Comparison of ENCODE assay signal across 8 cellular contexts in genomic region chr12:69154585-69155363, GRCh38.
DNase-seq lines count a peak whose midpoint lies in the region; ATAC-seq, FAIRE-seq and TF ChIP-seq lines count a peak whose summit lies in the region.

No MANE protein-coding gene starts in this region.

- intact Hi-C loops in CD4-positive, alpha-beta memory T cell (cut with micrococcal nuclease): loop anchor here (1.0 kb wide), 3 partner anchors 100 to 485 kb away; no protein-coding TSS in a partner anchor

- ATAC-seq in GM21529 (IDR thresholded peaks at IDR 0.05; ENCODE audit: unreplicated experiment) (peak; percentile 48), T-helper 17 cell (peak; percentile 66), GM19397 (IDR thresholded peaks at IDR 0.05; ENCODE audit: unreplicated experiment) (no peak)

- H3K27ac Mint-ChIP-seq in CD4-positive, alpha-beta memory T cell: peak overlapping the region in 3 of 7 donors; percentile 6 to 33 (median 19)
- H3K27ac Mint-ChIP-seq in T-helper 17 cell: no peak overlapping the region

- DNase-seq in CD4-positive, alpha-beta memory T cell: peak; percentile 70 to 79 (median 74)
- DNase-seq in NCI-H1417 (lab: John Stamatoyannopoulos, UW): peak; percentile 44 to 85 (median 82)
- peak; percentile 59 to 69 (median 60) for DNase-seq in T-helper 17 cell
- peak; percentile 39 for DNase-seq in amniotic epithelial cell (ENCODE audit: low read depth)
- DNase-seq in right atrium auricular region (ENCODE audit: low spot score): peak; percentile 70
- peak; percentile 79 for DNase-seq in small intestine

- CTCF ChIA-PET in CD4-positive, alpha-beta memory T cell (lab: Charles Lee; ENCODE audit: partially characterized antibody): interaction anchor here (0.6 to 12.8 kb wide), 25 partner anchors 8 to 486 kb away, joined by 3 to 208 read pairs (median 4); no protein-coding TSS in a partner anchor

- peaks cover 13% of the 10 kb centered on the region for H3K4me1 ChIP-seq in CD4-positive, alpha-beta memory T cell (ENCODE audit: insufficient read depth, low read length)
- H3K4me1 ChIP-seq in right atrium auricular region (no peaks in the 10 kb centered on the region), small intestine (ENCODE audit: control insufficient read depth in 2 of 2, insufficient read depth in 1 of 2, low read depth in 1 of 2, low read length in 1 of 2) (peaks cover 0 to 3% of the 10 kb centered on the region in 2 donors)

- no peaks in the 10 kb centered on the region for H3K9me3 ChIP-seq in CD4-positive, alpha-beta memory T cell (ENCODE audit: control insufficient read depth in 1 of 2, low read length in 2 of 2)
- H3K9me3 ChIP-seq in T-helper 17 cell (ENCODE audit: control insufficient read depth, low read length, poor library complexity, severe bottlenecking) (no peaks in the 10 kb centered on the region), right atrium auricular region (no peaks in the 10 kb centered on the region), small intestine (ENCODE audit: control insufficient read depth, low read depth) (no peaks in the 10 kb centered on the region)

- H3K9me3 Mint-ChIP-seq in CD4-positive, alpha-beta memory T cell: no peaks in the 10 kb centered on the region

- no peaks in the 10 kb centered on the region for H3K36me3 ChIP-seq in CD4-positive, alpha-beta memory T cell (ENCODE audit: insufficient read depth, low read length)
- H3K36me3 ChIP-seq in right atrium auricular region (no peaks in the 10 kb centered on the region), small intestine (ENCODE audit: control insufficient read depth in 2 of 2, insufficient read depth in 2 of 2, low read length in 2 of 2) (no peaks in the 10 kb centered on the region)

- H3K36me3 Mint-ChIP-seq in CD4-positive, alpha-beta memory T cell: no peaks in the 10 kb centered on the region
- no peaks in the 10 kb centered on the region for H3K36me3 Mint-ChIP-seq in T-helper 17 cell (ENCODE audit: low read depth)

- 10 to 14% (median 14%) methylated on average over 7 of the region's 7 CpGs for WGBS in small intestine, 3 donors

- H3K27me3 ChIP-seq in CD4-positive, alpha-beta memory T cell (ENCODE audit: insufficient read depth, low read length): no peaks in the 10 kb centered on the region
- no peaks in the 10 kb centered on the region for H3K27me3 ChIP-seq in right atrium auricular region
- H3K27me3 ChIP-seq in small intestine (ENCODE audit: control insufficient read depth in 2 of 2, insufficient read depth in 2 of 2, low read length in 2 of 2): no peaks in the 10 kb centered on the region

- H3K4me1 Mint-ChIP-seq in CD4-positive, alpha-beta memory T cell: peaks cover 11 to 25% (median 15%) of the 10 kb centered on the region in 4 donors
- peaks cover 3% of the 10 kb centered on the region for H3K4me1 Mint-ChIP-seq in T-helper 17 cell

- H3K27me3 Mint-ChIP-seq in CD4-positive, alpha-beta memory T cell: no peaks in the 10 kb centered on the region
- H3K27me3 Mint-ChIP-seq in T-helper 17 cell: no peaks in the 10 kb centered on the region

- FAIRE-seq in small intestine (lab: Jason Lieb, UNC): no peak

- H3K27ac ChIP-seq in CD4-positive, alpha-beta memory T cell (ENCODE audit: low read depth, low read length): no peak overlapping the region
- H3K27ac ChIP-seq in right atrium auricular region (no peak overlapping the region), small intestine (ENCODE audit: low read depth in 1 of 2, low read length in 1 of 2) (no peak overlapping the region)

- no peak overlapping the region for H3K4me3 ChIP-seq in CD4-positive, alpha-beta memory T cell (ENCODE audit: low read length in 2 of 2)
- no peak overlapping the region for H3K4me3 ChIP-seq in right atrium auricular region
- H3K4me3 ChIP-seq in small intestine (ENCODE audit: low read depth in 1 of 2, low read length in 2 of 2): no peak overlapping the region

- TF ChIP-seq CTCF in right atrium auricular region (IDR thresholded peaks at IDR 0.05): peak; percentile 84 to 93

- POLR2A ChIA-PET in CD4-positive, alpha-beta memory T cell (lab: Charles Lee; ENCODE audit: partially characterized antibody): interaction anchor here (0.7 to 3.5 kb wide), 4 partner anchors 17 to 134 kb away, joined by 3 to 24 read pairs (median 8); partner anchors contain the start of gene CPSF6

- H3K4me3 Mint-ChIP-seq in CD4-positive, alpha-beta memory T cell: peak overlapping the region in 2 of 8 donors; percentile 1 to 12
- H3K4me3 Mint-ChIP-seq in T-helper 17 cell: no peak overlapping the region
